ENCODE assay signal across 8 cellular contexts in genomic region chr6:129498950-129499870, GRCh38.
DNase-seq lines count a peak whose midpoint lies in the region; ATAC-seq and TF ChIP-seq lines count a peak whose summit lies in the region.

No MANE protein-coding gene starts in this region.

- H3K4me3 Mint-ChIP-seq in memory B cell = peak overlapping the region; percentile 4

- H3K27me3 ChIP-seq in dorsolateral prefrontal cortex = no peaks in the 10 kb centered on the region

- peak; percentile 72 for TF ChIP-seq RAD21 in Ishikawa (IDR thresholded peaks at IDR 0.05; ENCODE audit: low read depth)

- H3K27ac ChIP-seq in SK-N-MC (peak overlapping the region; percentile 76), dorsolateral prefrontal cortex (peak overlapping the region in 26 of 59 donors; percentile 1 to 91 (median 28))

- intact Hi-C loops in dorsolateral prefrontal cortex (cut with DNase I) = loop anchor here in 1 of 2 donors (2.0 kb wide), 1 partner anchor 76 kb away; no protein-coding TSS in a partner anchor

- peak; percentile 46 to 52 for ATAC-seq in activated CD4-positive, CD25-positive, alpha-beta regulatory T cell treated with anti-CD3 and anti-CD28 coated beads, Interleukin-2, amount 50 U/mL, for 24 hours
- ATAC-seq in GM21447 (IDR thresholded peaks at IDR 0.05; ENCODE audit: unreplicated experiment) (peak; percentile 79), memory B cell (ENCODE audit: low read depth) (peak; percentile 86)

- peak overlapping the region; percentile 71 for H3K4me3 ChIP-seq in SK-N-MC
- peak overlapping the region in 23 of 59 donors; percentile 4 to 47 (median 26) for H3K4me3 ChIP-seq in dorsolateral prefrontal cortex

- H3K9ac ChIP-seq in SK-N-MC (ENCODE audit: insufficient read length) = no peak overlapping the region

- no peaks in the 10 kb centered on the region for H3K36me3 Mint-ChIP-seq in memory B cell

- TF ChIP-seq EP300 in Ishikawa (IDR thresholded peaks at IDR 0.05; ENCODE audit: borderline replicate concordance) = no peak

- H3K27ac Mint-ChIP-seq in memory B cell = no peak overlapping the region

- peaks cover 5% of the 10 kb centered on the region for H3K4me1 Mint-ChIP-seq in memory B cell

- peak; percentile 58 to 88 (median 75) for TF ChIP-seq CTCF in dorsolateral prefrontal cortex (IDR thresholded peaks at IDR 0.05 in 54 of 56, conservative IDR thresholded peaks at IDR 0.05 in 2 of 56; ENCODE audit: low read depth in 1 of 56, partially characterized antibody in 56 of 56)

- no peaks in the 10 kb centered on the region for H3K9me3 ChIP-seq in SK-N-MC (ENCODE audit: low read depth, low read length)

- DNase-seq in activated CD4-positive, CD25-positive, alpha-beta regulatory T cell (lab: John Stamatoyannopoulos, UW) = no peak
- DNase-seq in SK-N-MC (ENCODE audit: low read depth, low spot score) (peak; percentile 77), dorsolateral prefrontal cortex (no peak), memory B cell (ENCODE audit: low spot score in 2 of 2) (peak; percentile 15 to 52), mesenteric fat pad (ENCODE audit: low spot score) (no peak)

- H3K9me3 Mint-ChIP-seq in memory B cell = no peaks in the 10 kb centered on the region

- no peaks in the 10 kb centered on the region for H3K27me3 Mint-ChIP-seq in memory B cell

- H3K36me3 ChIP-seq in SK-N-MC (ENCODE audit: insufficient read depth, low read length) = no peaks in the 10 kb centered on the region

TF ChIP-seq in Ishikawa, 13 proteins besides CTCF, POLR2A, EP300 and RAD21:
- TF ChIP-seq CEBPB (IDR thresholded peaks at IDR 0.05) (no peak), EGR1 (IDR thresholded peaks at IDR 0.05) (no peak), TAF1 (IDR thresholded peaks at IDR 0.05; ENCODE audit: low read depth) (no peak), FOXM1 (IDR thresholded peaks at IDR 0.05; ENCODE audit: borderline replicate concordance, low read depth) (no peak)

Comparison
In these comparisons a context has a peak if more than half of its experiments do, and no peak if none do; other contexts are left out.
1. DNase-seq: peak in SK-N-MC (single experiment) and memory B cell (2 of 2); none in activated CD4-positive, CD25-positive, alpha-beta regulatory T cell (0 of 4), dorsolateral prefrontal cortex (0 of 10) and mesenteric fat pad (single experiment).
2. Peak in every context shown above with its lines, with median percentiles within 50 percentile points of each other: ATAC-seq.